ENCODE assay signal across 8 cellular contexts in the genomic region with DNA sequence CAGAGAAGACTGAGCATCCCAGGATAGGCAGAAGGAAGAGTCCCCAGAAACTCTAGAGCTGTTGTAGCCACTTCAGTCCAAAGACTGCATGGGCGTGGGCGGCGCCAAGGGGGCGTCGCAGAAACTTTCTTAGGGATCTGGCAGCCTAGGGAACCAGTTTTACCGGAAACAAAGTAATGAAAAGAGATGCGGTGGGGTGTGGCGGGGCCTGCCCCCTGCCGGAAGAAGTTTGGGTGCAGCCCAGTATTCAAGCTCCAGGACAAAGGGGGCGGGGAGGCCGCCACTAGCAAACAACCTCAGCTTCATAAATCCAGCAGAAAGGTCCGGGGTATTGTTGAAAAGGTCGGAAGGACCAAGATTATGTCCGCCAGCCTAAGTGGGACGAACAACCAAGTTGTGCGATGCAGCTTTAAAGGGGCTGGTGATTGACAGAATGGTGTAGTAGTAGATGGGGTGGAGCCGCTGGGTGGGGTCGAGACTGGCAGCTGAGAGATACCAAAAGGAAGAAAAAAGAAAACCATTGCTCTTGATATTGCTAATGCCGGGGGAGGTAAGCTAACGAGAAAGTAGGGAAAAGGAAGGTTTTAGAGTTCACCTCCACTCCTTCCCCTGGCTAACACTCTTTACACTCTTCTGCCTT.
A peak's percentile ranks its signal among the peaks of the same experiment; 100 is the strongest.
DNase-seq lines count a peak whose midpoint lies in the region; ATAC-seq, FAIRE-seq and TF ChIP-seq lines count a peak whose summit lies in the region.

No MANE protein-coding gene starts in this region.

- FAIRE-seq in GM19239 (lab: Jason Lieb, UNC) (peak; percentile 67), RCC 7860 (lab: Jason Lieb, UNC) (no peak)

- H4K20me1 ChIP-seq in SU-DHL-6 (ENCODE audit: low read depth, low read length): no peaks in the 10 kb centered on the region

- TF ChIP-seq CTCF in C4-2B (conservative IDR thresholded peaks at IDR 0.05): peak; percentile 39
- TF ChIP-seq CTCF in SU-DHL-6 (IDR thresholded peaks at IDR 0.05; ENCODE audit: insufficient read depth, low read length, poor library complexity, severe bottlenecking): no peak

- no peaks in the 10 kb centered on the region for H3K79me2 ChIP-seq in SU-DHL-6 (ENCODE audit: insufficient read depth, low read length)

- H3K27me3 ChIP-seq in SU-DHL-6 (ENCODE audit: low read length): no peaks in the 10 kb centered on the region

- H3K9me3 ChIP-seq in SU-DHL-6 (ENCODE audit: insufficient read depth, low read length): no peaks in the 10 kb centered on the region

- H3K9me2 ChIP-seq in SU-DHL-6 (replicated peaks; ENCODE audit: insufficient read depth, low read length): no peaks in the 10 kb centered on the region

- peak overlapping the region; percentile 74 for H3K4me2 ChIP-seq in SU-DHL-6 (ENCODE audit: low read depth, low read length, poor library complexity, severe bottlenecking)

- H3K4me3 ChIP-seq in SU-DHL-6 (ENCODE audit: insufficient read depth, low read length, poor library complexity, severe bottlenecking): peak overlapping the region; percentile 60

- H3F3A ChIP-seq in SU-DHL-6 (ENCODE audit: insufficient read depth): no peaks in the 10 kb centered on the region

- H3K27ac ChIP-seq in C4-2B (no peak overlapping the region), SU-DHL-6 (ENCODE audit: low read depth, low read length) (no peak overlapping the region)

- peak; percentile 81 for ATAC-seq in HG03354 (IDR thresholded peaks at IDR 0.05; ENCODE audit: poor library complexity, severe bottlenecking, unreplicated experiment)

- peak overlapping the region; percentile 52 for H3K9ac ChIP-seq in SU-DHL-6 (ENCODE audit: low read length)

- peak overlapping the region; percentile 96 for H2AFZ ChIP-seq in SU-DHL-6 (ENCODE audit: low read depth, low read length, severe bottlenecking)

- H3K36me3 ChIP-seq in SU-DHL-6 (ENCODE audit: low read length): no peaks in the 10 kb centered on the region

- DNase-seq in GM19239 (ENCODE audit: insufficient read length, low spot score) (no peak), astrocyte of the hippocampus (ENCODE audit: low read depth, low spot score) (peak; percentile 62), iPS-NIHi11 (ENCODE audit: low spot score) (peak; percentile 67), RCC 7860 (ENCODE audit: low spot score) (no peak)
- DNase-seq in stimulated activated CD4-positive, alpha-beta T cell treated with anti-CD3 and anti-CD28 coated beads, Interleukin-12 subunit alpha, Interleukin-12 subunit beta, amount 100 ng/mL, for 24 hours (ENCODE audit: low read depth in 2 of 2): peak; percentile 10 to 30

Comparison
In these comparisons a context has a peak if more than half of its experiments do, and no peak if none do; other contexts are left out.
1. DNase-seq: peak in astrocyte of the hippocampus (single experiment), iPS-NIHi11 (single experiment) and stimulated activated CD4-positive, alpha-beta T cell treated with anti-CD3 and anti-CD28 coated beads, Interleukin-12 subunit alpha, Interleukin-12 subunit beta, amount 100 ng/mL, for 24 hours (2 of 2); none in GM19239 (single experiment) and RCC 7860 (single experiment).